1 cellular context compared by ENCODE assay signal in genomic region chr19:42178791-42179500, GRCh38.
TF ChIP-seq lines count a peak whose summit lies in the region.

No MANE protein-coding gene starts in this region.

TF ChIP-seq in A549, 52 proteins besides CTCF, POLR2A, EP300 and RAD21 (continued from another document):
- TF ChIP-seq HMGXB4 (CRISPR knock-in tag; IDR thresholded peaks at IDR 0.05; ENCODE audit: borderline replicate concordance), result no peak
- TF ChIP-seq CHD4 (IDR thresholded peaks at IDR 0.05; ENCODE audit: borderline replicate concordance), result no peak
- no peak for TF ChIP-seq JUN (IDR thresholded peaks at IDR 0.05)
- no peak for TF ChIP-seq PBX3 (IDR thresholded peaks at IDR 0.05)
- no peak for TF ChIP-seq NR3C1 (IDR thresholded peaks at IDR 0.05)
- TF ChIP-seq ELK1 (IDR thresholded peaks at IDR 0.05; ENCODE audit: low read depth, low read length), result no peak
- no peak for TF ChIP-seq MAFK (IDR thresholded peaks at IDR 0.05; ENCODE audit: partially characterized antibody)
- TF ChIP-seq ZC3H11A (IDR thresholded peaks at IDR 0.05), result no peak
- TF ChIP-seq E2F6 (IDR thresholded peaks at IDR 0.05; ENCODE audit: borderline replicate concordance, low read depth), result no peak
- TF ChIP-seq POLR2AphosphoS2 (conservative IDR thresholded peaks at IDR 0.05; ENCODE audit: low read length), result no peak
TF ChIP-seq in A549: peak in this region for 0.
